12 cellular contexts compared by ENCODE assay signal in genomic region chr2:171712051-171712450, GRCh38. TPM values are rescaled to one million over a fixed set of nuclear protein-coding genes. Genes with fewer than 3 reads are reported as not detected.
DNase-seq lines count a peak whose midpoint lies in the region; ATAC-seq and TF ChIP-seq lines count a peak whose summit lies in the region.
"Had no signal": no experiment of that assay in that cellular context is flagged by ENCODE, and none has a peak within 500 bp of the region (broad histone marks: within the 10 kb centered on the region; RNA-seq: fewer than 3 reads in every experiment).

No MANE protein-coding gene starts in this region.

- no peaks in the 10 kb centered on the region for H3K27me3 ChIP-seq in adipocyte (replicated peaks; ENCODE audit: control insufficient read depth, insufficient read depth, low read length)

- no peak overlapping the region for H3K9ac ChIP-seq in adipocyte (ENCODE audit: low read length)

- no peak for ATAC-seq in HG02610 (IDR thresholded peaks at IDR 0.05; ENCODE audit: unreplicated experiment)

- peaks cover 42% of the 10 kb centered on the region for H3K36me3 ChIP-seq in adipocyte (ENCODE audit: control insufficient read depth, insufficient read depth, low read length, severe bottlenecking)

- H3K4me1 ChIP-seq in adipocyte (ENCODE audit: control insufficient read depth, insufficient read depth, low read length): peaks cover 15% of the 10 kb centered on the region

- H3K4me3 ChIP-seq in adipocyte (ENCODE audit: low read length): peak overlapping the region; percentile 29

- DNase-seq in AG09319 (ENCODE audit: extremely low read depth, low read depth) (peak; percentile 42), HT1080 (ENCODE audit: low read depth) (peak; percentile 88), adipocyte (ENCODE audit: low read depth) (peak; percentile 78), glomerular endothelial cell (ENCODE audit: extremely low read depth, low read depth, low spot score) (peak; percentile 81), GM20000 (ENCODE audit: low spot score) (no peak), NCI-H82 treated with DMSO at 0.1 percent for 48 hours (lab: John Stamatoyannopoulos, UW; ENCODE audit: unreplicated experiment) (no peak), NCI-H446 (lab: John Stamatoyannopoulos, UW) (no peak)
- DNase-seq: activated T-cell treated with anti-CD3 and anti-CD28 coated beads, Interleukin-2, amount 50 U/mL, for 24 hours; COR-L47; cortex of kidney; nephron progenitor cell had no signal

- H3K9me3 ChIP-seq in adipocyte (ENCODE audit: control insufficient read depth, low read length): no peaks in the 10 kb centered on the region

- TF ChIP-seq CTCF in AG09319 (IDR thresholded peaks at IDR 0.05; ENCODE audit: low read depth, low read length) (no peak), GM20000 (IDR thresholded peaks at IDR 0.05; ENCODE audit: extremely low read depth, missing control alignments) (no peak)

RNA-seq across cellular contexts. Expression of gene DYNC1I2, which starts 24.8 kb away (rescaled TPM):
- 68.3 and 71.4 TPM in 2 replicates for total RNA-seq in HT1080 (2014; rRNA removed; shearing (Covaris generic))
- polyA plus RNA-seq in HT1080 (2015; cell fraction: cytosol; rRNA removed): 87.7 and 95.3 TPM in 2 replicates
- polyA plus RNA-seq in HT1080 (2015; cell fraction: nucleus; rRNA removed): 175 and 190 TPM in 2 replicates
- 159 and 174 TPM in 2 replicates for total RNA-seq in glomerular endothelial cell

Comparison
In these comparisons a context has a peak if more than half of its experiments do, and no peak if none do; other contexts are left out.
1. DNase-seq: peak in AG09319 (single experiment), HT1080 (single experiment), adipocyte (single experiment) and glomerular endothelial cell (single experiment); none in GM20000 (single experiment), NCI-H82 treated with DMSO at 0.1 percent for 48 hours (single experiment) and NCI-H446 (0 of 2).